Comparison of ENCODE assay signal across 1 cellular context in the genomic region with DNA sequence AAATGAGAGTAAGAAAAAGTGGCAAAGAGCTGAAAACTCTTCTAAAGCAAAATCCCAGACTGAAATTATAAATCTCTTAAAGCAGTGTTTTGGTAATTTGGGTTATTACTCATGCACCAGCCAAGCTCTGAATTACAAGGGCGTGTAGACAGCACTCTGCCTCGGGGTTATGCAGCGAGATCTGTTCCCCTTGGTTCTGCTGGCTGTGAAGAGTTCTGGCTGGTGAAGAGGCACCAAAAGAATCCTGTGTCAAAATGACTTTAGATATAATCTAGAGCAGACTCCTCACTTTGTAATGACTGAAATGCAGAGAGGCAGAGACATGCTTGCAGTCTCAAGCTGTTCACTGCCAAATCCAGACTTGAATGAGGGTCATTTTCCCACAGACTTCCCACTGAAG.
TF ChIP-seq lines count a peak whose summit lies in the region.

No MANE protein-coding gene starts in this region.

TF ChIP-seq in WTC11, 78 proteins besides CTCF, POLR2A, EP300 and RAD21 (continued from another document):
- no peak for TF ChIP-seq FOXJ3 (CRISPR knock-in tag; IDR thresholded peaks at IDR 0.05; ENCODE audit: borderline replicate concordance)
- no peak for TF ChIP-seq ELF4 (CRISPR knock-in tag; IDR thresholded peaks at IDR 0.05; ENCODE audit: low read depth)
- no peak for TF ChIP-seq ATF1 (CRISPR knock-in tag; IDR thresholded peaks at IDR 0.05)
